Comparison of ENCODE assay signal across 1 cellular context in the genomic region with DNA sequence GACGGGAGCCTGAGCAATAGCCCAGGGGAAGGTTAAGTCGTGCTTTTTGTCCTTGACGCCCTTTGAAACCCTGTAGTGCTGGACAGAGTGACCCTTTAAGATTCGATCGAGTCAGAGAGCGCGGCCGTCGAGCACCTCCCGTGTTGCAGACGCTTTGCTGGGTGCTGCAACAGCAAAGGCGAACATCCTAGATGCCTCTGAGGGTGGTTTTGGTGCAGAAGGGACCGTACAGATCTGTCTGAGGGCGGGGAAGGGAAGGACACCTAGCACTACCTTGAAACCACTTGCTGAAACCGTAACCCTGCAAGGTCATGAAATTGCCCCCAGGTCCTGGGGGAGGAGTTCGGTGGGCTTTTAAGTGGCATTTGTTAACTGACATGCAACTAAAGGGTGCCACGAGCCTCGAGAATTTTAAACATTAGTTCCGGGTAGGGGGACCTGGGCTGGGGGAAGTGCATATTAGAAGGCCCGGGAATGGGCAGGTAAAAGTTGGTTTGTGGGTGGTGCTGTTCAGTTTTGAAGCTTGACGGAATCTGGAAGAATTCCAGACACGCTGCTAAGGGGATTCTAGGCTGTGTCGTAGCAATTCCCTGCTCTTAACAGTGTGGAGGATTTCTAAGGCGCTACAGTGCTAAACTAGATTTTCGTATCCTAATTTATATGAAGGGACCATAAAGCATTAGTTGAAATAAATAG.
TF ChIP-seq lines count a peak whose summit lies in the region.

No MANE protein-coding gene starts in this region.

TF ChIP-seq in WTC11, 78 proteins besides CTCF, POLR2A, EP300 and RAD21 (continued from another document):
- TF ChIP-seq GRHL2 (CRISPR knock-in tag; IDR thresholded peaks at IDR 0.05; ENCODE audit: insufficient replicate concordance, severe bottlenecking) (no peak), KAT7 (CRISPR knock-in tag; IDR thresholded peaks at IDR 0.05; ENCODE audit: borderline replicate concordance) (no peak), ZNF423 (CRISPR knock-in tag; IDR thresholded peaks at IDR 0.05) (no peak)
